In genomic region chr20:56469077-56469449, GRCh38 we compare ENCODE assay signal across 1 cellular context.
TF ChIP-seq lines count a peak whose summit lies in the region.

No MANE protein-coding gene starts in this region.

TF ChIP-seq in HEK293, 187 proteins besides CTCF, POLR2A, EP300 and RAD21 (continued from another document):
- TF ChIP-seq ZNF274 (IDR thresholded peaks at IDR 0.05; ENCODE audit: low read length): no peak
- TF ChIP-seq ZNF274 (tag by site-specific recombination; IDR thresholded peaks at IDR 0.05; ENCODE audit: borderline replicate concordance): no peak
- TF ChIP-seq ZNF560 (tag by site-specific recombination; IDR thresholded peaks at IDR 0.05; ENCODE audit: borderline replicate concordance): no peak
- TF ChIP-seq SP2 (tag by site-specific recombination; IDR thresholded peaks at IDR 0.05): no peak
- TF ChIP-seq BCL11A (tag by site-specific recombination; IDR thresholded peaks at IDR 0.05; ENCODE audit: low read depth): no peak
- no peak for TF ChIP-seq ZBTB1 (tag by site-specific recombination; IDR thresholded peaks at IDR 0.05)
- TF ChIP-seq ZNF132 (tag by site-specific recombination; IDR thresholded peaks at IDR 0.05; ENCODE audit: borderline replicate concordance): no peak
- TF ChIP-seq ZNF292 (tag by site-specific recombination; IDR thresholded peaks at IDR 0.05; ENCODE audit: borderline replicate concordance, low read depth): no peak
- TF ChIP-seq ZNF664 (tag by site-specific recombination; IDR thresholded peaks at IDR 0.05): no peak
